Comparison of ENCODE assay signal across 17 cellular contexts in the genomic region with DNA sequence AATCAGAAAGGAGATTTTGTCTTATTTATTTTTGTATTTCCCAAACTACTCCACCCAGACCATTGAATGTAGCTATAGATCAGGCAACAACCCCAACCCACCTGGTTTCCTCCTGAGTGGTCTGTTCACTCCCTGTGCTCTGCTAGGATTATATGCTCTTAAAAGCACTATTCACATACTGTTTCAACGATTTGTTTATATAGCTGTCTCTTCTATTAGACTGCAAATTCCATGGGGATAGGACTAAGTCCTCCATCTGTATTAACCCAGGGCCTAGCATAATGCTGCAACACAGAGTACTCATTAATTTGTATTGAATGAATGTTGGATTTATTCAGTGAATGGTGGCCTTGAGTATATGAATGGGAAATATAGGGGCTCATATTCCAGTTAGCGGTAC.
"Had no signal": no experiment of that assay in that cellular context is flagged by ENCODE, and none has a peak within 500 bp of the region (broad histone marks: within the 10 kb centered on the region; RNA-seq: fewer than 3 reads in every experiment).

No MANE protein-coding gene starts in this region.

- H3K4me3 ChIP-seq: body of pancreas, ovary, tibial artery had no signal

- H3K27ac ChIP-seq: body of pancreas, ovary, tibial artery had no signal

- H3K27me3 Mint-ChIP-seq: activated CD8-positive, alpha-beta T cell treated with anti-CD3 and anti-CD28 coated beads for 36 hours; central memory CD8-positive, alpha-beta T cell had no signal

- H3K4me3 Mint-ChIP-seq: activated CD8-positive, alpha-beta T cell treated with anti-CD3 and anti-CD28 coated beads for 36 hours; central memory CD8-positive, alpha-beta T cell; immature natural killer cell; WTC11 had no signal

- H3K4me1 Mint-ChIP-seq: central memory CD8-positive, alpha-beta T cell; immature natural killer cell had no signal

- H3K36me3 Mint-ChIP-seq: activated naive CD4-positive, alpha-beta T cell treated with anti-CD3 and anti-CD28 coated beads, Interleukin-2, amount 50 U/mL, for 72 hours; immature natural killer cell; WTC11 had no signal

- DNase-seq: activated CD4-positive, alpha-beta T cell treated with anti-CD3 and anti-CD28 coated beads for 4 hours; activated CD8-positive, alpha-beta T cell treated with anti-CD3 and anti-CD28 coated beads for 36 hours; activated gamma-delta T cell; activated T-cell treated with anti-CD3 and anti-CD28 coated beads, Interleukin-2, amount 50 U/mL, for 48 hours; body of pancreas; effector CD8-positive, alpha-beta T cell; head of caudate nucleus; immature natural killer cell; midbrain; ovary; stimulated activated CD4-positive, alpha-beta T cell treated with anti-CD3 and anti-CD28 coated beads, Interleukin-2, amount 100 ng/mL, for 48 hours; stimulated activated naive CD4-positive, alpha-beta T cell; SW 1271; tibial artery had no signal

- H3K9me3 Mint-ChIP-seq: activated CD8-positive, alpha-beta T cell treated with anti-CD3 and anti-CD28 coated beads for 36 hours; activated naive CD4-positive, alpha-beta T cell treated with anti-CD3 and anti-CD28 coated beads, Interleukin-2, amount 50 U/mL, for 72 hours; central memory CD8-positive, alpha-beta T cell; immature natural killer cell; WTC11 had no signal

- H3K36me3 ChIP-seq: ovary, tibial artery had no signal

- H3K9me3 ChIP-seq: body of pancreas, ovary, tibial artery had no signal

- H3K27ac Mint-ChIP-seq: activated CD8-positive, alpha-beta T cell treated with anti-CD3 and anti-CD28 coated beads for 36 hours; activated naive CD4-positive, alpha-beta T cell treated with anti-CD3 and anti-CD28 coated beads, Interleukin-2, amount 50 U/mL, for 72 hours; immature natural killer cell; WTC11 had no signal

- H3K27me3 ChIP-seq: body of pancreas, ovary, tibial artery had no signal
